In genomic region chr22:39456262-39457046, GRCh38 we compare ENCODE assay signal across 8 cellular contexts. TPM values are rescaled to one million over a fixed set of nuclear protein-coding genes. Genes with fewer than 3 reads are reported as not detected.
DNase-seq lines count a peak whose midpoint lies in the region; ATAC-seq and TF ChIP-seq lines count a peak whose summit lies in the region.

Gene MGAT3, plus strand, starts transcription at chr22:39457012. Its CDS starts 30,336 bp downstream, at chr22:39487348.

- TF ChIP-seq CTCF in KMS-11 (conservative IDR thresholded peaks at IDR 0.05; ENCODE audit: low read depth, low read length): no peak
- TF ChIP-seq CTCF in endodermal cell (conservative IDR thresholded peaks at IDR 0.05): no peak
- TF ChIP-seq CTCF in neural progenitor cell (IDR thresholded peaks at IDR 0.05): no peak
- TF ChIP-seq CTCF in GM10248 (IDR thresholded peaks at IDR 0.05; ENCODE audit: control extremely low read depth, extremely low read depth, low read depth, missing control alignments): no peak

- no peak within 1 kb of the TSS for H3K4me3 ChIP-seq in CD4-positive, CD25-positive, alpha-beta regulatory T cell (ENCODE audit: low read depth, low read length)
- H3K4me3 ChIP-seq in KMS-11 (IDR thresholded peaks at IDR 0.05; ENCODE audit: insufficient read depth, low read depth, low read length): no peak within 1 kb of the TSS
- H3K4me3 ChIP-seq in endodermal cell (ENCODE audit: low read length): peak within 1 kb of the TSS; percentile 80
- H3K4me3 ChIP-seq in neural progenitor cell: peak within 1 kb of the TSS; percentile 85

- no peak for DNase-seq in CD4-positive, CD25-positive, alpha-beta regulatory T cell
- DNase-seq in endodermal cell (no peak), neural progenitor cell (ENCODE audit: low spot score) (no peak), SKM-1 treated with dmso at 0.1 percent for 144 hours (lab: John Stamatoyannopoulos, UW; ENCODE audit: unreplicated experiment) (no peak), GM10248 (ENCODE audit: extremely low spot score) (no peak), T1000 (lab: John Stamatoyannopoulos, UW) (no peak)

- no peaks in the 10 kb centered on the region for H4K20me1 ChIP-seq in KMS-11 (ENCODE audit: insufficient read depth)
- H4K20me1 ChIP-seq in neural progenitor cell (ENCODE audit: low read depth): peaks cover 5% of the 10 kb centered on the region

- peaks cover 86% of the 10 kb centered on the region for H3K79me2 ChIP-seq in KMS-11 (ENCODE audit: insufficient read depth, low read depth)
- peaks cover 21% of the 10 kb centered on the region for H3K79me2 ChIP-seq in neural progenitor cell (ENCODE audit: low read depth)

- H3K27me3 ChIP-seq in CD4-positive, CD25-positive, alpha-beta regulatory T cell (ENCODE audit: control insufficient read depth, insufficient read depth, low read length): no peaks in the 10 kb centered on the region
- H3K27me3 ChIP-seq in KMS-11 (ENCODE audit: insufficient read depth, low read depth): no peaks in the 10 kb centered on the region
- H3K27me3 ChIP-seq in endodermal cell (ENCODE audit: control insufficient read depth, insufficient read depth, low read length, poor library complexity, severe bottlenecking): peaks cover 20% of the 10 kb centered on the region
- H3K27me3 ChIP-seq in neural progenitor cell: peaks cover 24% of the 10 kb centered on the region

- H3K4me3 Mint-ChIP-seq in CD4-positive, CD25-positive, alpha-beta regulatory T cell: peak within 1 kb of the TSS; percentile 20 to 76 (median 68)
- H3K4me3 Mint-ChIP-seq in endodermal cell (peak within 1 kb of the TSS; percentile 66), neural progenitor cell (peak within 1 kb of the TSS; percentile 90)

- H3K27me3 Mint-ChIP-seq in CD4-positive, CD25-positive, alpha-beta regulatory T cell: peaks cover 57% of the 10 kb centered on the region
- H3K27me3 Mint-ChIP-seq in endodermal cell (ENCODE audit: insufficient read depth) (peaks cover 47% of the 10 kb centered on the region), neural progenitor cell (ENCODE audit: insufficient read depth, low read depth) (peaks cover 27% of the 10 kb centered on the region)

- peaks cover 0 to 6% (median 0%) of the 10 kb centered on the region in 7 donors for H3K9me3 Mint-ChIP-seq in CD4-positive, CD25-positive, alpha-beta regulatory T cell
- H3K9me3 Mint-ChIP-seq in endodermal cell (no peaks in the 10 kb centered on the region), neural progenitor cell (peaks cover 4% of the 10 kb centered on the region)

- CTCF ChIA-PET in GM10248 (lab: Yijun Ruan, JAX): no interaction called here

- H3F3A ChIP-seq in neural progenitor cell (ENCODE audit: low read depth): peaks cover 42% of the 10 kb centered on the region

- peak within 1 kb of the TSS; percentile 47; the same call in 1 of the 2 replicates for H3K9ac ChIP-seq in KMS-11
- no peak within 1 kb of the TSS for H3K9ac ChIP-seq in endodermal cell (ENCODE audit: extremely low read depth, low read length, poor library complexity, severe bottlenecking)
- H3K9ac ChIP-seq in neural progenitor cell: peak within 1 kb of the TSS; percentile 14

- peaks cover 0 to 20% (median 5%) of the 10 kb centered on the region in 4 donors for H3K4me1 Mint-ChIP-seq in CD4-positive, CD25-positive, alpha-beta regulatory T cell
- H3K4me1 Mint-ChIP-seq in endodermal cell: peaks cover 16% of the 10 kb centered on the region
- H3K4me1 Mint-ChIP-seq in neural progenitor cell: peaks cover 39% of the 10 kb centered on the region

- H3K27ac Mint-ChIP-seq in CD4-positive, CD25-positive, alpha-beta regulatory T cell: peak within 1 kb of the TSS in 1 of 3 donors; percentile 60
- H3K27ac Mint-ChIP-seq in endodermal cell: no peak within 1 kb of the TSS
- H3K27ac Mint-ChIP-seq in neural progenitor cell: peak within 1 kb of the TSS; percentile 85

- H3K27ac ChIP-seq in CD4-positive, CD25-positive, alpha-beta regulatory T cell (ENCODE audit: insufficient read depth, low read length, poor library complexity, severe bottlenecking): no peak within 1 kb of the TSS
- 0 out of 2 replicates have a peak within 1 kb of the TSS, but pooled peaks have one; percentile 22 for H3K27ac ChIP-seq in KMS-11
- no peak within 1 kb of the TSS for H3K27ac ChIP-seq in endodermal cell (ENCODE audit: low read depth, low read length)
- H3K27ac ChIP-seq in neural progenitor cell: no peak within 1 kb of the TSS

- POLR2A ChIA-PET in GM10248 (lab: Yijun Ruan, JAX): no interaction called here

- H3K36me3 ChIP-seq in CD4-positive, CD25-positive, alpha-beta regulatory T cell (ENCODE audit: control insufficient read depth, insufficient read depth, low read length): no peaks in the 10 kb centered on the region
- H3K36me3 ChIP-seq in KMS-11 (ENCODE audit: insufficient read depth): peaks cover 3% of the 10 kb centered on the region; the same call in 1 of the 2 replicates
- no peaks in the 10 kb centered on the region for H3K36me3 ChIP-seq in endodermal cell (ENCODE audit: control insufficient read depth, insufficient read depth, low read length)
- H3K36me3 ChIP-seq in neural progenitor cell: no peaks in the 10 kb centered on the region

- 65 to 88% methylated on average over 35 to 69 of the region's 70 CpGs for WGBS in endodermal cell (ENCODE audit: insufficient coverage in 1 of 2, insufficient read length in 1 of 2), 2 experiments

- H3K4me1 ChIP-seq in CD4-positive, CD25-positive, alpha-beta regulatory T cell (ENCODE audit: control insufficient read depth, insufficient read depth, low read length, poor library complexity, severe bottlenecking): peaks cover 7% of the 10 kb centered on the region
- H3K4me1 ChIP-seq in KMS-11 (ENCODE audit: low read depth, poor library complexity, severe bottlenecking) (peaks cover 35% of the 10 kb centered on the region), endodermal cell (ENCODE audit: control insufficient read depth, insufficient read depth, low read length) (peaks cover 11% of the 10 kb centered on the region), neural progenitor cell (peaks cover 30% of the 10 kb centered on the region)

- H3K9me3 ChIP-seq in CD4-positive, CD25-positive, alpha-beta regulatory T cell (ENCODE audit: control insufficient read depth in 2 of 2, low read length in 2 of 2): no peaks in the 10 kb centered on the region
- H3K9me3 ChIP-seq in endodermal cell (ENCODE audit: control insufficient read depth, low read length): no peaks in the 10 kb centered on the region
- no peaks in the 10 kb centered on the region for H3K9me3 ChIP-seq in neural progenitor cell (ENCODE audit: low read depth)

- H2AFZ ChIP-seq in KMS-11 (ENCODE audit: low read depth) (no peak within 1 kb of the TSS), neural progenitor cell (replicated peaks) (peak within 1 kb of the TSS; percentile 72)

- no peaks in the 10 kb centered on the region for H3K36me3 Mint-ChIP-seq in CD4-positive, CD25-positive, alpha-beta regulatory T cell
- H3K36me3 Mint-ChIP-seq in endodermal cell (ENCODE audit: low read depth) (no peaks in the 10 kb centered on the region), neural progenitor cell (peaks cover 3% of the 10 kb centered on the region)

- H3K4me2 ChIP-seq in KMS-11 (peak within 1 kb of the TSS; percentile 17; the same call in 1 of the 2 replicates), neural progenitor cell (peak within 1 kb of the TSS; percentile 97)

- no peak for ATAC-seq in CD4-positive, CD25-positive, alpha-beta regulatory T cell (ENCODE audit: low read depth in 2 of 2)
- ATAC-seq in HG03095 (IDR thresholded peaks at IDR 0.05; ENCODE audit: unreplicated experiment): no peak

RNA-seq across cellular contexts. Expression of gene MGAT3, which starts in this region (rescaled TPM):
- total RNA-seq in CD4-positive, CD25-positive, alpha-beta regulatory T cell: 0.12 TPM
- polyA plus RNA-seq in CD4-positive, CD25-positive, alpha-beta regulatory T cell: not detected
- 10 to 100 TPM in 1 of 2 donors, 1 to 10 TPM in 1; 9.0 to 16.7 TPM for total RNA-seq in endodermal cell
- 14.9 TPM for polyA plus RNA-seq in endodermal cell (2013, experiment 1 of 2)
- 12.0 TPM for polyA plus RNA-seq in endodermal cell (2013, experiment 2 of 2)
- total RNA-seq in neural progenitor cell (ENCODE audit: low replicate concordance): 7.5 and 18.5 TPM in 2 replicates

Comparison
In these comparisons a context has a peak if more than half of its experiments do, and no peak if none do; other contexts are left out.
1. H3K4me3 ChIP-seq: peak in endodermal cell (single experiment) and neural progenitor cell (single experiment); none in CD4-positive, CD25-positive, alpha-beta regulatory T cell (single experiment) and KMS-11 (single experiment).
2. Peak in every context shown above with its lines, with median percentiles within 50 percentile points of each other: H3K4me3 Mint-ChIP-seq.